ENCODE assay signal across 1 cellular context in the genomic region with DNA sequence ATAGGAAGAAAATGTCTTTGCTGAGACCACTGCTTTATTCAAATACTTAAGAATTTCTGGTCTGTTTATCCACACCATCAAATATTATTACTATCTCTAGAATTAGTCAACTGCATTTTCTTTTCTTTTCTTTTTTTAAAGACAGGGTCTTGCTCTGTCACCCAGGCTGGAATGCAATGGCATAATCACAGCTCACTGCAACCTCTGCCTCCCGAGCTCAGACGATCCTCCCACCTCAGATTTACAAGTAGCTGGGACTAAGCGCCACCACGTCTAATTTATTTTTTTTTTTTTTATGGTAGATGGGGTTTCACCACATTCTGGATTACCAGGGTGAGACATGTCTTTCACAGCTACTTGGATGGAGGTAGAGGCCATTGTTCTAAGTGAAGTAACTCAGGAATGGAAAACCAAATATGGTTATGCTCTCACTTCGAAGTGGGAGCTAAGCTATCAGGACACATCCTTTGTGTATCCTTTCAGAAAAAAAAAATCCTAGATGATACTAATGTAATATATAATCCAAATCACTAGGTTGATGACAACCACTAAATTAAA.
TF ChIP-seq lines count a peak whose summit lies in the region.

No MANE protein-coding gene starts in this region.

TF ChIP-seq in IMR-90, 13 proteins besides CTCF, POLR2A, EP300 and RAD21:
- no peak for TF ChIP-seq MAZ (IDR thresholded peaks at IDR 0.05; ENCODE audit: borderline replicate concordance, low read depth, low read length)
- TF ChIP-seq CHD1 (IDR thresholded peaks at IDR 0.05; ENCODE audit: low read depth, low read length): no peak
- no peak for TF ChIP-seq RFX5 (IDR thresholded peaks at IDR 0.05; ENCODE audit: low read depth, low read length)
- no peak for TF ChIP-seq SMC3 (IDR thresholded peaks at IDR 0.05; ENCODE audit: low read depth, low read length)
- TF ChIP-seq CEBPB (IDR thresholded peaks at IDR 0.05; ENCODE audit: low read depth, low read length): no peak
- no peak for TF ChIP-seq ELK1 (IDR thresholded peaks at IDR 0.05; ENCODE audit: borderline replicate concordance, low read depth, low read length)
- no peak for TF ChIP-seq MXI1 (IDR thresholded peaks at IDR 0.05; ENCODE audit: borderline replicate concordance, low read depth, low read length)
- TF ChIP-seq MAFK (IDR thresholded peaks at IDR 0.05; ENCODE audit: low read depth, low read length): no peak
- no peak for TF ChIP-seq FOS (IDR thresholded peaks at IDR 0.05; ENCODE audit: low read depth, low read length)
- TF ChIP-seq BHLHE40 (IDR thresholded peaks at IDR 0.05; ENCODE audit: low read depth, low read length): no peak
- TF ChIP-seq, protein P1, sequence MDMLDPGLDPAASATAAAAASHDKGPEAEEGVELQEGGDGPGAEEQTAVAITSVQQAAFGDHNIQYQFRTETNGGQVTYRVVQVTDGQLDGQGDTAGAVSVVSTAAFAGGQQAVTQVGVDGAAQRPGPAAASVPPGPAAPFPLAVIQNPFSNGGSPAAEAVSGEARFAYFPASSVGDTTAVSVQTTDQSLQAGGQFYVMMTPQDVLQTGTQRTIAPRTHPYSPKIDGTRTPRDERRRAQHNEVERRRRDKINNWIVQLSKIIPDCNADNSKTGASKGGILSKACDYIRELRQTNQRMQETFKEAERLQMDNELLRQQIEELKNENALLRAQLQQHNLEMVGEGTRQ (IDR thresholded peaks at IDR 0.05; ENCODE audit: low read depth, low read length): no peak
- no peak for TF ChIP-seq NFE2L2 (IDR thresholded peaks at IDR 0.05; ENCODE audit: low read depth, low read length)
TF ChIP-seq in IMR-90: peak in this region for 0.
